10 cellular contexts compared by ENCODE assay signal in genomic region chrX:112760697-112761096, GRCh38.
DNase-seq lines count a peak whose midpoint lies in the region; ATAC-seq, FAIRE-seq and TF ChIP-seq lines count a peak whose summit lies in the region.
"Had no signal": no experiment of that assay in that cellular context is flagged by ENCODE, and none has a peak within 500 bp of the region (broad histone marks: within the 10 kb centered on the region; RNA-seq: fewer than 3 reads in every experiment).

No MANE protein-coding gene starts in this region.

- peaks cover 11% of the 10 kb centered on the region for H3K9me3 Mint-ChIP-seq in HFFc6

- no peaks in the 10 kb centered on the region for H3K36me3 Mint-ChIP-seq in HFFc6 (ENCODE audit: low read depth)

- no peak for TF ChIP-seq POLR2A in GM12892 (IDR thresholded peaks at IDR 0.05; ENCODE audit: low read depth, low read length)
- no peak for TF ChIP-seq POLR2A in GM12891 (IDR thresholded peaks at IDR 0.05; ENCODE audit: low read depth, low read length)

- H3K4me3 Mint-ChIP-seq in HFFc6, result no peak overlapping the region

- no peaks in the 10 kb centered on the region; the same call in 1 of the 2 replicates for H3K27me3 Mint-ChIP-seq in HFFc6 (ENCODE audit: insufficient read depth)

- H3K27ac Mint-ChIP-seq in HFFc6, result no peak overlapping the region

- no peak for TF ChIP-seq CTCF in HFFc6 (IDR thresholded peaks at IDR 0.05)

- DNase-seq in GM12892 (ENCODE audit: insufficient read length) (no peak), glomerular visceral epithelial cell (ENCODE audit: extremely low spot score) (peak; percentile 7), GM12891 (ENCODE audit: insufficient read length, low spot score) (no peak), HFFc6 (no peak)
- DNase-seq in activated CD4-positive, alpha-beta T cell treated with anti-CD3 and anti-CD28 coated beads for 1 hour, result no peak
- DNase-seq: kidney had no signal

- H3K4me1 Mint-ChIP-seq in HFFc6 (ENCODE audit: low read depth), result no peaks in the 10 kb centered on the region

- peak; percentile 85 for FAIRE-seq in GM12892 (lab: Jason Lieb, UNC)
- no peak for FAIRE-seq in GM12891 (lab: Jason Lieb, UNC)
- FAIRE-seq: D721Med, kidney had no signal

- peak; percentile 41 for ATAC-seq in GM21576 (IDR thresholded peaks at IDR 0.05; ENCODE audit: unreplicated experiment)
- peak; percentile 58 for ATAC-seq in HG03442 (IDR thresholded peaks at IDR 0.05; ENCODE audit: unreplicated experiment)
- ATAC-seq in HG02571 (IDR thresholded peaks at IDR 0.05; ENCODE audit: unreplicated experiment), result no peak

TF ChIP-seq in GM12891, 5 proteins besides CTCF, POLR2A, EP300 and RAD21:
- no peak for TF ChIP-seq POLR2AphosphoS5 (IDR thresholded peaks at IDR 0.05; ENCODE audit: low read depth, low read length)
- TF ChIP-seq SPI1 (IDR thresholded peaks at IDR 0.05; ENCODE audit: low read depth, low read length), result no peak
- no peak for TF ChIP-seq TAF1 (IDR thresholded peaks at IDR 0.05; ENCODE audit: low read depth, low read length)
- TF ChIP-seq POU2F2 (IDR thresholded peaks at IDR 0.05; ENCODE audit: low read depth, low read length), result no peak
- TF ChIP-seq PAX5 (IDR thresholded peaks at IDR 0.05; ENCODE audit: insufficient read depth, low read length, severe bottlenecking), result no peak
